In the genomic region with DNA sequence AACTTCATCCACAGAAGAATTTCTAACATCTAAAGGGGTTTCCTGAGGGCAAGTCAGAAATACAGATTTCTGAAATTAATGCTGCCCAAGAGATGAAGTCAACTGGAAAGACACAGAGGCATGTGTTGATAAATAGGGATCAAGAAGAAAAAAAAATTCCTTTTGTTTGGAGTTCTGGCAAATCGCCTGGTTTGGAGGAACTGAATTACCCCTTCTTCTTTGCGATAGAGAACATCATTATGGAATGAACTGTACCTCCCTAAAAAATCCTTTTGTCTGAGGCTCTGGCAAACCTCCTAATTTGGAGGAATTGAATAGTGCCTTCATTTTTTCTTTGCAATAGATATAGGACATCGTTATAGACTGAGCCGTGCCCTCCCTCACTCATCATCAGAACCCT, we compare ENCODE assay signal across 16 cellular contexts.
DNase-seq lines count a peak whose midpoint lies in the region; TF ChIP-seq lines count a peak whose summit lies in the region.
"Had no signal": no experiment of that assay in that cellular context is flagged by ENCODE, and none has a peak within 500 bp of the region (broad histone marks: within the 10 kb centered on the region; RNA-seq: fewer than 3 reads in every experiment).

No MANE protein-coding gene starts in this region.

- no peak overlapping the region for H3K27ac ChIP-seq in neural progenitor cell
- H3K27ac ChIP-seq: HL-60 had no signal

- H3K79me2 ChIP-seq in neural progenitor cell (ENCODE audit: low read depth), result no peaks in the 10 kb centered on the region

- TF ChIP-seq CTCF in AG09319 (IDR thresholded peaks at IDR 0.05; ENCODE audit: low read depth, low read length), result no peak
- TF ChIP-seq CTCF in fibroblast of the aortic adventitia (IDR thresholded peaks at IDR 0.05; ENCODE audit: insufficient read depth, low read length), result no peak
- TF ChIP-seq CTCF in neural progenitor cell (IDR thresholded peaks at IDR 0.05), result no peak
- no peak for TF ChIP-seq CTCF in GM10266 (IDR thresholded peaks at IDR 0.05; ENCODE audit: control insufficient read depth, insufficient read depth, low read depth, missing control alignments)

- H3K27ac Mint-ChIP-seq in neural progenitor cell, result peak overlapping the region; percentile 37
- H3K27ac Mint-ChIP-seq: B cell; CD4-positive, alpha-beta T cell had no signal

- DNase-seq in AG09319 (ENCODE audit: extremely low read depth, low read depth) (peak; percentile 8), SK-MEL-5 (ENCODE audit: low read depth, low spot score) (peak; percentile 5), fibroblast of the aortic adventitia (ENCODE audit: low read depth) (peak; percentile 7), neural progenitor cell (ENCODE audit: low spot score) (no peak), NCI-H510A (lab: John Stamatoyannopoulos, UW) (no peak), GM10266 (ENCODE audit: extremely low spot score) (no peak), DMS114 treated with DMSO at 0.1 percent for 48 hours (lab: John Stamatoyannopoulos, UW; ENCODE audit: unreplicated experiment) (no peak)
- DNase-seq in stimulated activated naive CD4-positive, alpha-beta T cell (lab: John Stamatoyannopoulos, UW), result no peak
- DNase-seq: 8988T; C1 segment of cervical spinal cord; CD4-positive, alpha-beta T cell; DMS153; DMS79 treated with DMSO at 0.1 percent for 48 hours; EL had no signal

- no peak overlapping the region for H3K4me3 Mint-ChIP-seq in neural progenitor cell
- H3K4me3 Mint-ChIP-seq: B cell; CD4-positive, alpha-beta T cell had no signal

- H3K4me3 ChIP-seq in fibroblast of the aortic adventitia (ENCODE audit: low read depth, low read length) (no peak overlapping the region), neural progenitor cell (no peak overlapping the region)

- no peaks in the 10 kb centered on the region for H3K27me3 ChIP-seq in neural progenitor cell

- no peak overlapping the region for H2AFZ ChIP-seq in neural progenitor cell (replicated peaks)

- in situ Hi-C loops in SK-MEL-5 (cut with HindIII; ENCODE audit: low pct_unique_long_range_greater_than_20kb, low sequenced_read_pairs), result no loop called here

- H4K20me1 ChIP-seq in neural progenitor cell (ENCODE audit: low read depth), result no peaks in the 10 kb centered on the region

- H3K27me3 Mint-ChIP-seq in neural progenitor cell (ENCODE audit: insufficient read depth, low read depth), result peaks cover 2% of the 10 kb centered on the region
- H3K27me3 Mint-ChIP-seq: B cell; CD4-positive, alpha-beta T cell had no signal

- H3K9ac ChIP-seq in neural progenitor cell, result no peak overlapping the region

- H3K4me1 ChIP-seq in neural progenitor cell, result no peaks in the 10 kb centered on the region

- H3K9me3 Mint-ChIP-seq in neural progenitor cell, result peaks cover 18% of the 10 kb centered on the region

- no peak overlapping the region for H3K4me2 ChIP-seq in neural progenitor cell

- no peaks in the 10 kb centered on the region for H3F3A ChIP-seq in neural progenitor cell (ENCODE audit: low read depth)

- no peaks in the 10 kb centered on the region for H3K9me3 ChIP-seq in neural progenitor cell (ENCODE audit: low read depth)

- H3K36me3 Mint-ChIP-seq in neural progenitor cell, result peaks cover 13% of the 10 kb centered on the region

- H3K4me1 Mint-ChIP-seq in neural progenitor cell, result peaks cover 22% of the 10 kb centered on the region
- H3K4me1 Mint-ChIP-seq: B cell had no signal

- no peaks in the 10 kb centered on the region for H3K36me3 ChIP-seq in neural progenitor cell

Comparison
In these comparisons a context has a peak if more than half of its experiments do, and no peak if none do; other contexts are left out.
1. DNase-seq: peak in AG09319 (single experiment), SK-MEL-5 (single experiment) and fibroblast of the aortic adventitia (single experiment); none in neural progenitor cell (single experiment), NCI-H510A (single experiment), GM10266 (single experiment), stimulated activated naive CD4-positive, alpha-beta T cell (0 of 6) and DMS114 treated with DMSO at 0.1 percent for 48 hours (single experiment).